ENCODE assay signal across 15 cellular contexts in genomic region chr15:37078566-37078965, GRCh38. TPM values are rescaled to one million over a fixed set of nuclear protein-coding genes. Genes with fewer than 3 reads are reported as not detected.
DNase-seq lines count a peak whose midpoint lies in the region; ATAC-seq and TF ChIP-seq lines count a peak whose summit lies in the region.
"Had no signal": no experiment of that assay in that cellular context is flagged by ENCODE, and none has a peak within 500 bp of the region (broad histone marks: within the 10 kb centered on the region; RNA-seq: fewer than 3 reads in every experiment).

No MANE protein-coding gene starts in this region.

- peaks cover 4% of the 10 kb centered on the region for H3K27me3 Mint-ChIP-seq in brain
- H3K27me3 Mint-ChIP-seq in activated CD8-positive, alpha-beta T cell treated with anti-CD3 and anti-CD28 coated beads, Interleukin-2, amount 10 ng/mL, durations not matched to agents 7 days and 5 days (ENCODE audit: low read depth) = no peaks in the 10 kb centered on the region

- POLR2A ChIA-PET in activated CD8-positive, alpha-beta T cell treated with anti-CD3 and anti-CD28 coated beads, Interleukin-2, amount 10 ng/mL, durations not matched to agents 7 days and 5 days (lab: Charles Lee) = no interaction called here

- no peak for TF ChIP-seq CTCF in brain (conservative IDR thresholded peaks at IDR 0.05)

- no peaks in the 10 kb centered on the region for H3K9me3 Mint-ChIP-seq in brain
- H3K9me3 Mint-ChIP-seq in activated CD8-positive, alpha-beta T cell treated with anti-CD3 and anti-CD28 coated beads, Interleukin-2, amount 10 ng/mL, durations not matched to agents 7 days and 5 days (ENCODE audit: insufficient read depth) = no peaks in the 10 kb centered on the region
- H3K9me3 Mint-ChIP-seq: CD8-positive, alpha-beta memory T cell; GM23338 had no signal

- CTCF ChIA-PET in activated CD8-positive, alpha-beta T cell treated with anti-CD3 and anti-CD28 coated beads, Interleukin-2, amount 10 ng/mL, durations not matched to agents 7 days and 5 days (lab: Charles Lee) = no interaction called here

- H3K4me3 Mint-ChIP-seq in brain = peak overlapping the region; percentile 20 to 81 (median 77)
- no peak overlapping the region for H3K4me3 Mint-ChIP-seq in activated CD8-positive, alpha-beta T cell treated with anti-CD3 and anti-CD28 coated beads, Interleukin-2, amount 10 ng/mL, durations not matched to agents 7 days and 5 days
- H3K4me3 Mint-ChIP-seq: CD8-positive, alpha-beta memory T cell; GM23338 had no signal

- peaks cover 52% of the 10 kb centered on the region for H3K36me3 Mint-ChIP-seq in brain
- H3K36me3 Mint-ChIP-seq in activated CD8-positive, alpha-beta T cell treated with anti-CD3 and anti-CD28 coated beads, Interleukin-2, amount 10 ng/mL, durations not matched to agents 7 days and 5 days (ENCODE audit: low read depth) = no peaks in the 10 kb centered on the region
- H3K36me3 Mint-ChIP-seq: CD8-positive, alpha-beta memory T cell had no signal

- DNase-seq in EH (ENCODE audit: low read depth) = peak; percentile 33
- peak; percentile 38 for DNase-seq in LoVo (ENCODE audit: low spot score)
- DNase-seq in medulla oblongata (ENCODE audit: extremely low spot score) = peak; percentile 11
- no peak for DNase-seq in NCI-H1092 treated with DMSO at 0.1 percent for 48 hours (lab: John Stamatoyannopoulos, UW)
- no peak for DNase-seq in activated T-cell treated with anti-CD3 and anti-CD28 coated beads for 4 hours
- DNase-seq in activated CD8-positive, alpha-beta T cell treated with anti-CD3 and anti-CD28 coated beads, Interleukin-2, amount 10 ng/mL, durations not matched to agents 7 days and 5 days = no peak
- DNase-seq: 8988T; AML-193; CD8-positive, alpha-beta memory T cell; DMS53; H7 had no signal

- no peak for ATAC-seq in GM18511 (IDR thresholded peaks at IDR 0.05; ENCODE audit: unreplicated experiment)
- no peak for ATAC-seq in activated CD8-positive, alpha-beta T cell treated with anti-CD3 and anti-CD28 coated beads, Interleukin-2, amount 10 ng/mL, durations not matched to agents 7 days and 5 days
- ATAC-seq: GM12878 had no signal

- H3K27ac Mint-ChIP-seq in brain = peak overlapping the region in 4 of 5 experiments; percentile 48 to 97 (median 96)
- H3K27ac Mint-ChIP-seq in activated CD8-positive, alpha-beta T cell treated with anti-CD3 and anti-CD28 coated beads, Interleukin-2, amount 10 ng/mL, durations not matched to agents 7 days and 5 days = no peak overlapping the region
- H3K27ac Mint-ChIP-seq: CD8-positive, alpha-beta memory T cell; GM23338 had no signal

- peaks cover 91% of the 10 kb centered on the region for H3K4me1 Mint-ChIP-seq in brain
- no peaks in the 10 kb centered on the region for H3K4me1 Mint-ChIP-seq in activated CD8-positive, alpha-beta T cell treated with anti-CD3 and anti-CD28 coated beads, Interleukin-2, amount 10 ng/mL, durations not matched to agents 7 days and 5 days (ENCODE audit: low read depth)
- H3K4me1 Mint-ChIP-seq: CD8-positive, alpha-beta memory T cell had no signal

RNA-seq across cellular contexts. Expression of gene MEIS2, which starts 21.8 kb away (rescaled TPM):
- polyA plus RNA-seq in brain (ENCODE audit: insufficient read depth, low read depth, low replicate concordance) = 7.0 TPM
- total RNA-seq in activated CD8-positive, alpha-beta T cell treated with anti-CD3 and anti-CD28 coated beads, Interleukin-2, amount 10 ng/mL, durations not matched to agents 7 days and 5 days = not detected
- total RNA-seq: CD8-positive, alpha-beta memory T cell; GM23338 had no signal
- polyA plus RNA-seq: CD8-positive, alpha-beta memory T cell had no signal

Comparison
In these comparisons a context has a peak if more than half of its experiments do, and no peak if none do; other contexts are left out.
1. DNase-seq: peak in EH (single experiment), LoVo (single experiment) and medulla oblongata (single experiment); none in NCI-H1092 treated with DMSO at 0.1 percent for 48 hours (single experiment), activated T-cell treated with anti-CD3 and anti-CD28 coated beads for 4 hours (single experiment) and activated CD8-positive, alpha-beta T cell treated with anti-CD3 and anti-CD28 coated beads, Interleukin-2, amount 10 ng/mL, durations not matched to agents 7 days and 5 days (single experiment).